1 cellular context compared by ENCODE assay signal in genomic region chr4:81854406-81854805, GRCh38.
TF ChIP-seq lines count a peak whose summit lies in the region.

No MANE protein-coding gene starts in this region.

TF ChIP-seq in HEK293, 187 proteins besides CTCF, POLR2A, EP300 and RAD21 (continued from another document):
- no peak for TF ChIP-seq ZNF558 (tag by site-specific recombination; IDR thresholded peaks at IDR 0.05)
- TF ChIP-seq ZSCAN30 (tag by site-specific recombination; IDR thresholded peaks at IDR 0.05), result no peak
- TF ChIP-seq SETDB1 (IDR thresholded peaks at IDR 0.05; ENCODE audit: insufficient read length, low read length), result peak; percentile 23
- TF ChIP-seq AEBP2 (tag by site-specific recombination; IDR thresholded peaks at IDR 0.05; ENCODE audit: borderline replicate concordance), result no peak
- TF ChIP-seq ZNF266 (tag by site-specific recombination; IDR thresholded peaks at IDR 0.05; ENCODE audit: low read depth), result no peak
- no peak for TF ChIP-seq ZNF623 (tag by site-specific recombination; IDR thresholded peaks at IDR 0.05)
- no peak for TF ChIP-seq KLF17 (tag by site-specific recombination; IDR thresholded peaks at IDR 0.05)
- no peak for TF ChIP-seq ATF2 (tag by site-specific recombination; IDR thresholded peaks at IDR 0.05; ENCODE audit: low read depth)
